ENCODE assay signal across 6 cellular contexts in the genomic region with DNA sequence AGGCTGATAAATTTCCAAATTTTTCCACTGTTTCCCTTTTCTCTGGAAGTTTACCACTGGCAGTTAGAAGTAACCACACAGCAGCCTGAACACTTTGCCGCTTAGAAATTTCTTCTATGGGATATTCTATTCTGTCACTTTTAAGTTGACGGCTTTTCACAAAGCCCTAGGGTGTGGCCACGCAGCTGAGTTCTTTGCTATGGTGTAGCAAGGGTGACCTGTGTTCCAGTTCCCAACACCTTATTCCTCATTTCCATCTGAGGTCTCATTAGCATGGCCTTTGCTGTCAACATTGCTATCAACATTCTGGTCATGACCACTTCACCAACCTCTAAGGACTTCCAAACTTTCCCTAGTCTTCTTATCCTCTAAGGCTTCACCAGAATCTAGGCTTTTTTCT.
"Had no signal": no experiment of that assay in that cellular context is flagged by ENCODE, and none has a peak within 500 bp of the region (broad histone marks: within the 10 kb centered on the region; RNA-seq: fewer than 3 reads in every experiment).

No MANE protein-coding gene starts in this region.

- H3K4me3 Mint-ChIP-seq: GM23338, H9 had no signal

- H3K4me3 ChIP-seq: GM23338, K562 had no signal

- H3K27ac Mint-ChIP-seq: GM23338, H9 had no signal

- H3K4me2 ChIP-seq: GM23338 had no signal

- DNase-seq: H9, HCEC 1CT, IMR-90, KG1 had no signal

- ATAC-seq: GM23338 had no signal
